21 cellular contexts compared by ENCODE assay signal in the genomic region with DNA sequence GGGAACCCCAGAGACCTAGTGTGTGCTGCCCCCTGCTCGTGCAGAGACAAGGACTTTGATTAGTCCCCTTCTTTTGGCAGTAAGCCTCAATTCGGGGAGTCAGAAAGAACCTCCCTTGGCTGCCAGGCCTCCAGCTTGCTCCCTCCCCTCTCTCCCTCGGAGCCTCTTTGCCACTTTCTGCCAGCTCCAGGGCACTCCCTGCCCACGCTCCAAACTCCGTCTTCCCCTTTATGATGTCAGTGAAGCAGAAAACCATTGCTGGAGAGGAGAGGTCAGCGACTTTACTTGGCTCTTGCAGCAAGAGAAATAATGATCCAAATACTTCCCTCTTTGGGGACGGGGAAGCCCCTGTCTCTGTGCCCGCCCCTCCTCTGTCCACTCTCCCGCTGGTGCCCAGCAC. TPM values are rescaled to one million over a fixed set of nuclear protein-coding genes. Genes with fewer than 3 reads are reported as not detected.
DNase-seq lines count a peak whose midpoint lies in the region; ATAC-seq and TF ChIP-seq lines count a peak whose summit lies in the region.
"Had no signal": no experiment of that assay in that cellular context is flagged by ENCODE, and none has a peak within 500 bp of the region (broad histone marks: within the 10 kb centered on the region; RNA-seq: fewer than 3 reads in every experiment).

No MANE protein-coding gene starts in this region.

- H3K4me3 ChIP-seq in GM23248: no peak overlapping the region
- H3K4me3 ChIP-seq: suprapubic skin had no signal

- no peak overlapping the region for H3K9ac ChIP-seq in GM23248

- H3K27ac ChIP-seq in GM23248 (no peak overlapping the region), layer of hippocampus (ENCODE audit: low read depth, low read length) (peak overlapping the region; percentile 98)
- H3K27ac ChIP-seq: foreskin keratinocyte, suprapubic skin had no signal

- H3K79me2 ChIP-seq in GM23248 (ENCODE audit: insufficient read depth): no peaks in the 10 kb centered on the region

- H3K27me3 ChIP-seq in GM23248 (replicated peaks; ENCODE audit: insufficient read depth) (0 out of 2 replicates have a peak, but pooled peaks cover 6% of the 10 kb centered on the region), layer of hippocampus (ENCODE audit: control insufficient read depth, insufficient read depth, low read length) (no peaks in the 10 kb centered on the region)
- H3K27me3 ChIP-seq: foreskin keratinocyte, suprapubic skin had no signal

- 22 to 25% methylated on average over 9 of the region's 9 CpGs for WGBS in GM23248 (ENCODE audit: low coverage in 1 of 2, low lambda C conversion rate in 2 of 2, missing lambda C conversion rate in 2 of 2), 2 experiments

- no peak overlapping the region for H2AFZ ChIP-seq in GM23248

- H3K4me2 ChIP-seq in GM23248 (ENCODE audit: unreplicated experiment): no peak overlapping the region

- H3K9me3 ChIP-seq in GM23248 (ENCODE audit: low read depth): no peaks in the 10 kb centered on the region
- H3K9me3 ChIP-seq: suprapubic skin had no signal

- no peak for ATAC-seq in HG02623 (IDR thresholded peaks at IDR 0.05; ENCODE audit: unreplicated experiment)
- ATAC-seq: activated CD8-positive, alpha-beta T cell treated with anti-CD3 and anti-CD28 coated beads for 36 hours; activated T-cell treated with anti-CD3 and anti-CD28 coated beads, Interleukin-2, amount 50 U/mL, for 72 hours; foreskin keratinocyte; WTC11 had no signal

- CTCF ChIA-PET in HEK293T (lab: Yijun Ruan, JAX): no interaction called here

- H3K9me2 ChIP-seq in GM23248 (ENCODE audit: insufficient read depth): no peaks in the 10 kb centered on the region

- H4K20me1 ChIP-seq in GM23248 (ENCODE audit: insufficient read depth): no peaks in the 10 kb centered on the region

- POLR2A ChIA-PET in HEK293T (lab: Yijun Ruan, JAX): interaction anchor here (1.5 kb wide), 1 partner anchor 10 kb away, joined by 3 read pairs; no protein-coding TSS in a partner anchor

- DNase-seq in GM23248 (peak; percentile 20), fibroblast of gingiva (ENCODE audit: low read depth) (peak; percentile 15), renal cortical epithelial cell (ENCODE audit: low read depth) (peak; percentile 1), HEK293T (ENCODE audit: extremely low spot score) (no peak), NCI-H2107 (lab: John Stamatoyannopoulos, UW) (no peak)
- DNase-seq in stimulated activated CD4-positive, alpha-beta T cell treated with anti-CD3 and anti-CD28 coated beads, Interleukin-12 subunit alpha, Interleukin-12 subunit beta, amount 100 ng/mL, for 4 hours: no peak
- DNase-seq: activated CD8-positive, alpha-beta T cell treated with anti-CD3 and anti-CD28 coated beads for 36 hours; activated naive CD8-positive, alpha-beta T cell treated with anti-CD3 and anti-CD28 coated beads for 36 hours; activated T-cell treated with anti-CD3 and anti-CD28 coated beads, Interleukin-2, amount 50 U/mL, for 72 hours; foreskin keratinocyte; mammary epithelial cell; NCI-H1930; NCI-H510A treated with DMSO at 0.1 percent for 48 hours; nephron progenitor cell; SHP77; stimulated activated CD4-positive, alpha-beta T cell treated with anti-CD3 and anti-CD28 coated beads, Interleukin-4, amount 100 ng/mL, for 1 hour; T-helper 1 cell had no signal

- H3F3A ChIP-seq in GM23248 (ENCODE audit: insufficient read depth): no peaks in the 10 kb centered on the region

- in situ Hi-C loops in GM23248 (cut with MboI): no loop called here

- no peaks in the 10 kb centered on the region for H3K4me1 ChIP-seq in GM23248 (ENCODE audit: insufficient read depth)
- H3K4me1 ChIP-seq: foreskin keratinocyte had no signal

- no peaks in the 10 kb centered on the region for H3K36me3 ChIP-seq in GM23248 (ENCODE audit: low read depth)
- H3K36me3 ChIP-seq: suprapubic skin had no signal

TF ChIP-seq in HEK293T, 16 proteins besides CTCF, POLR2A, EP300 and RAD21:
- TF ChIP-seq HDGF (IDR thresholded peaks at IDR 0.05; ENCODE audit: borderline replicate concordance) (no peak), FOXA1 (IDR thresholded peaks at IDR 0.05) (no peak), TARDBP (IDR thresholded peaks at IDR 0.05) (no peak), ARNT (IDR thresholded peaks at IDR 0.05) (no peak), ELF4 (IDR thresholded peaks at IDR 0.05) (no peak), CTBP1 (IDR thresholded peaks at IDR 0.05; ENCODE audit: borderline replicate concordance) (no peak), BHLHE40 (IDR thresholded peaks at IDR 0.05; ENCODE audit: borderline replicate concordance) (no peak), FOXK2 (IDR thresholded peaks at IDR 0.05) (no peak), LEF1 (IDR thresholded peaks at IDR 0.05; ENCODE audit: borderline replicate concordance) (no peak), SUZ12 (IDR thresholded peaks at IDR 0.05) (no peak), SP1 (IDR thresholded peaks at IDR 0.05) (no peak), L3MBTL2 (conservative IDR thresholded peaks at IDR 0.05) (no peak), FOXM1 (IDR thresholded peaks at IDR 0.05; ENCODE audit: borderline replicate concordance) (no peak), ZNF384 (IDR thresholded peaks at IDR 0.05) (no peak), NFRKB (IDR thresholded peaks at IDR 0.05) (no peak)
- TF ChIP-seq, protein P1, sequence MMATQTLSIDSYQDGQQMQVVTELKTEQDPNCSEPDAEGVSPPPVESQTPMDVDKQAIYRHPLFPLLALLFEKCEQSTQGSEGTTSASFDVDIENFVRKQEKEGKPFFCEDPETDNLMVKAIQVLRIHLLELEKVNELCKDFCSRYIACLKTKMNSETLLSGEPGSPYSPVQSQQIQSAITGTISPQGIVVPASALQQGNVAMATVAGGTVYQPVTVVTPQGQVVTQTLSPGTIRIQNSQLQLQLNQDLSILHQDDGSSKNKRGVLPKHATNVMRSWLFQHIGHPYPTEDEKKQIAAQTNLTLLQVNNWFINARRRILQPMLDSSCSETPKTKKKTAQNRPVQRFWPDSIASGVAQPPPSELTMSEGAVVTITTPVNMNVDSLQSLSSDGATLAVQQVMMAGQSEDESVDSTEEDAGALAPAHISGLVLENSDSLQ (IDR thresholded peaks at IDR 0.05): no peak

RNA-seq across cellular contexts. Expression of a gene that starts 28.1 kb away (rescaled TPM):
- 2.4 TPM in 1 of 2 replicates, not detected in the other for total RNA-seq in GM23248 (2014; rRNA removed; shearing (Covaris generic))
- 0.19 and 0.38 TPM in 2 replicates for polyA plus RNA-seq in GM23248 (2016; fragmentation: Nextera tagmentation; extraction: Ambion mirVana)
- under 0.01 and 0.60 TPM in 2 replicates for total RNA-seq in renal cortical epithelial cell

RNA-seq across cellular contexts. Expression of a gene that starts 32.6 kb away (rescaled TPM):
- total RNA-seq in GM23248 (2014; rRNA removed; shearing (Covaris generic)): not detected in 2 replicates
- not detected in 2 replicates for polyA plus RNA-seq in GM23248 (2016; fragmentation: Nextera tagmentation; extraction: Ambion mirVana)
- not detected in 2 replicates for total RNA-seq in renal cortical epithelial cell
- total RNA-seq: activated naive CD8-positive, alpha-beta T cell treated with anti-CD3 and anti-CD28 coated beads for 36 hours; foreskin keratinocyte; mammary epithelial cell; suprapubic skin had no signal
- polyA plus RNA-seq: foreskin keratinocyte, mammary epithelial cell had no signal

RNA-seq across cellular contexts. Expression of a gene that starts 38.0 kb away (rescaled TPM):
- total RNA-seq in GM23248 (2014; rRNA removed; shearing (Covaris generic)): 87.6 and 176 TPM in 2 replicates
- polyA plus RNA-seq in GM23248 (2016; fragmentation: Nextera tagmentation; extraction: Ambion mirVana): 986 and 999 TPM in 2 replicates
- total RNA-seq in renal cortical epithelial cell: 321 and 436 TPM in 2 replicates

Comparison
In these comparisons a context has a peak if more than half of its experiments do, and no peak if none do; other contexts are left out.
1. DNase-seq: peak in GM23248 (single experiment), fibroblast of gingiva (single experiment) and renal cortical epithelial cell (single experiment); none in stimulated activated CD4-positive, alpha-beta T cell treated with anti-CD3 and anti-CD28 coated beads, Interleukin-12 subunit alpha, Interleukin-12 subunit beta, amount 100 ng/mL, for 4 hours (single experiment), HEK293T (single experiment) and NCI-H2107 (single experiment).